ENCODE assay signal across 16 cellular contexts in genomic region chr6:42933195-42933594, GRCh38. TPM values are rescaled to one million over a fixed set of nuclear protein-coding genes. Genes with fewer than 3 reads are reported as not detected.
DNase-seq lines count a peak whose midpoint lies in the region; ATAC-seq and TF ChIP-seq lines count a peak whose summit lies in the region.
"Had no signal": no experiment of that assay in that cellular context is flagged by ENCODE, and none has a peak within 500 bp of the region (broad histone marks: within the 10 kb centered on the region; RNA-seq: fewer than 3 reads in every experiment).

No MANE protein-coding gene starts in this region.

- peaks cover 6% of the 10 kb centered on the region for H4K20me1 ChIP-seq in osteoblast (ENCODE audit: insufficient read depth, low read length)

- POLR2A ChIA-PET in CD8-positive, alpha-beta T cell (lab: Charles Lee): no interaction called here

- peak overlapping the region; percentile 57 for H3K4me3 Mint-ChIP-seq in CD8-positive, alpha-beta T cell
- peak overlapping the region; percentile 95 for H3K4me3 Mint-ChIP-seq in activated naive CD8-positive, alpha-beta T cell
- H3K4me3 Mint-ChIP-seq in natural killer cell: no peak overlapping the region

- intact Hi-C loops in CD8-positive, alpha-beta T cell (cut with DNase I, micrococcal nuclease): no loop called here
- intact Hi-C loops in natural killer cell (cut with micrococcal nuclease): no loop called here

- TF ChIP-seq CTCF in CD8-positive, alpha-beta T cell (IDR thresholded peaks at IDR 0.05): no peak
- TF ChIP-seq CTCF in natural killer cell (IDR thresholded peaks at IDR 0.05) (no peak), osteoblast (IDR thresholded peaks at IDR 0.05; ENCODE audit: extremely low read depth, low read depth, low read length) (no peak)

- H3K27ac ChIP-seq in CD8-positive, alpha-beta T cell (ENCODE audit: low read depth, low read length): no peak overlapping the region
- no peak overlapping the region for H3K27ac ChIP-seq in osteoblast (ENCODE audit: low read depth, low read length)
- H3K27ac ChIP-seq: hepatocyte had no signal

- peaks cover 46% of the 10 kb centered on the region for H3K79me2 ChIP-seq in osteoblast (ENCODE audit: insufficient read depth, low read length)

- no peak for DNase-seq in CD8-positive, alpha-beta T cell
- DNase-seq in MV-4-11 (lab: John Stamatoyannopoulos, UW) (peak; percentile 84), natural killer cell (no peak), NCI-H1417 (lab: John Stamatoyannopoulos, UW) (no peak), NCI-H1436 (lab: John Stamatoyannopoulos, UW) (no peak), osteoblast (ENCODE audit: insufficient read length, low spot score, missing footprints) (no peak)
- DNase-seq: Calu3; NCI-H1105 treated with DMSO at 0.1 percent for 48 hours; stimulated activated CD4-positive, alpha-beta T cell treated with anti-CD3 and anti-CD28 coated beads, Interleukin-4, amount 100 ng/mL, for 24 hours had no signal

- H3K4me1 Mint-ChIP-seq in CD8-positive, alpha-beta T cell (ENCODE audit: low read depth): peaks cover 69% of the 10 kb centered on the region
- H3K4me1 Mint-ChIP-seq in activated naive CD8-positive, alpha-beta T cell (ENCODE audit: low read depth): peaks cover 61% of the 10 kb centered on the region
- H3K4me1 Mint-ChIP-seq in natural killer cell: peaks cover 52 to 68% of the 10 kb centered on the region in 2 donors

- H3K27ac Mint-ChIP-seq in CD8-positive, alpha-beta T cell: peak overlapping the region; percentile 98
- peak overlapping the region; percentile 84 for H3K27ac Mint-ChIP-seq in activated naive CD8-positive, alpha-beta T cell
- peak overlapping the region; percentile 94 to 98 for H3K27ac Mint-ChIP-seq in natural killer cell

- H3K27me3 ChIP-seq in CD8-positive, alpha-beta T cell (ENCODE audit: insufficient read depth, low read length): no peaks in the 10 kb centered on the region
- H3K27me3 ChIP-seq in osteoblast (ENCODE audit: insufficient read depth, low read length): no peaks in the 10 kb centered on the region
- H3K27me3 ChIP-seq: hepatocyte had no signal

- H3K9me3 ChIP-seq in CD8-positive, alpha-beta T cell (ENCODE audit: low read length): no peaks in the 10 kb centered on the region
- H3K9me3 ChIP-seq in osteoblast (ENCODE audit: low read depth, low read length): no peaks in the 10 kb centered on the region

- CTCF ChIA-PET in CD8-positive, alpha-beta T cell (lab: Charles Lee): interaction anchor here (1.3 kb wide), 1 partner anchor 32 kb away, joined by 4 read pairs; no protein-coding TSS in a partner anchor

- H3K36me3 ChIP-seq in CD8-positive, alpha-beta T cell (ENCODE audit: insufficient read depth, low read length): peaks cover 32% of the 10 kb centered on the region
- H3K36me3 ChIP-seq in osteoblast (ENCODE audit: insufficient read depth, low read length): peaks cover 21% of the 10 kb centered on the region

- ATAC-seq in CD8-positive, alpha-beta T cell: no peak
- ATAC-seq in natural killer cell (no peak), HG02610 (IDR thresholded peaks at IDR 0.05; ENCODE audit: unreplicated experiment) (no peak)

- no peaks in the 10 kb centered on the region for H3K9me3 Mint-ChIP-seq in CD8-positive, alpha-beta T cell
- no peaks in the 10 kb centered on the region for H3K9me3 Mint-ChIP-seq in activated naive CD8-positive, alpha-beta T cell (ENCODE audit: low read depth)
- no peaks in the 10 kb centered on the region for H3K9me3 Mint-ChIP-seq in natural killer cell

- no peaks in the 10 kb centered on the region for H3K27me3 Mint-ChIP-seq in CD8-positive, alpha-beta T cell (ENCODE audit: low read depth)
- H3K27me3 Mint-ChIP-seq in activated naive CD8-positive, alpha-beta T cell: no peaks in the 10 kb centered on the region
- no peaks in the 10 kb centered on the region for H3K27me3 Mint-ChIP-seq in natural killer cell (ENCODE audit: low read depth in 2 of 2)

- no peak overlapping the region for H3K4me2 ChIP-seq in osteoblast (ENCODE audit: insufficient read depth, low read length)
- H3K4me2 ChIP-seq: hepatocyte had no signal

- peaks cover 48% of the 10 kb centered on the region for H3K4me1 ChIP-seq in CD8-positive, alpha-beta T cell (ENCODE audit: insufficient read depth, low read length)
- peaks cover 12% of the 10 kb centered on the region for H3K4me1 ChIP-seq in osteoblast (ENCODE audit: insufficient read depth, low read length)

- H2AFZ ChIP-seq in osteoblast (ENCODE audit: low read length): no peak overlapping the region
- H2AFZ ChIP-seq: hepatocyte had no signal

- H3K4me3 ChIP-seq in CD8-positive, alpha-beta T cell (ENCODE audit: low read depth, low read length): no peak overlapping the region
- H3K4me3 ChIP-seq in osteoblast (ENCODE audit: insufficient read depth, low read length): no peak overlapping the region
- H3K4me3 ChIP-seq: hepatocyte, lung had no signal

- peaks cover 71% of the 10 kb centered on the region for H3K36me3 Mint-ChIP-seq in CD8-positive, alpha-beta T cell
- H3K36me3 Mint-ChIP-seq in activated naive CD8-positive, alpha-beta T cell: peaks cover 7% of the 10 kb centered on the region
- H3K36me3 Mint-ChIP-seq in natural killer cell: peaks cover 7% of the 10 kb centered on the region

RNA-seq across cellular contexts. Expression of gene CNPY3, which starts 3.9 kb away (rescaled TPM):
- 10 to 100 TPM; 43.9 to 47.4 TPM for total RNA-seq in CD8-positive, alpha-beta T cell
- total RNA-seq in natural killer cell (10 to 100 TPM; 52.4 to 71.2 (median 59.8) TPM), osteoblast (33.3 TPM in 2 replicates)

RNA-seq across cellular contexts. Expression of gene PTCRA, which starts 17.3 kb away (rescaled TPM):
- not detected for total RNA-seq in CD8-positive, alpha-beta T cell
- total RNA-seq in natural killer cell (1 to 10 TPM in 2 of 3 donors, not detected in 1; 3.7 to 4.7 TPM), osteoblast (not detected in 2 replicates)
- total RNA-seq: Calu3; endothelial cell of umbilical vein; hepatocyte; pulmonary artery endothelial cell; T-helper 1 cell treated with Interleukin-12 subunit alpha and Interleukin-12 subunit beta and Interleukin-4 antibody, amounts not matched to agents 30 ng/mL and 1 ng/mL, for 36 hours had no signal

RNA-seq across cellular contexts. Expression of gene GNMT, which starts 27.4 kb away (rescaled TPM):
- total RNA-seq in CD8-positive, alpha-beta T cell: 1 to 10 TPM; 1.9 to 3.6 TPM
- total RNA-seq in natural killer cell: 1 to 10 TPM; 2.0 to 2.8 (median 2.6) TPM
- 0.72 and 0.88 TPM in 2 replicates for total RNA-seq in osteoblast

RNA-seq across cellular contexts. Expression of gene PEX6, which starts 45.8 kb away (rescaled TPM):
- 1 to 10 TPM; 6.7 to 6.8 TPM for total RNA-seq in CD8-positive, alpha-beta T cell
- total RNA-seq in natural killer cell: 10 to 100 TPM in 1 of 3 donors, 1 to 10 TPM in 2; 8.2 to 13.6 (median 9.9) TPM
- total RNA-seq in osteoblast: 15.3 and 23.5 TPM in 2 replicates

RNA-seq across cellular contexts. Expression of gene PPP2R5D, which starts 51.2 kb away (rescaled TPM):
- 10 to 100 TPM; 14.1 to 19.5 TPM for total RNA-seq in CD8-positive, alpha-beta T cell
- total RNA-seq in natural killer cell: 10 to 100 TPM; 30.5 to 49.1 (median 40.1) TPM
- total RNA-seq in osteoblast: 30.8 and 36.8 TPM in 2 replicates
